Comparison of ENCODE assay signal across 14 cellular contexts in the genomic region with DNA sequence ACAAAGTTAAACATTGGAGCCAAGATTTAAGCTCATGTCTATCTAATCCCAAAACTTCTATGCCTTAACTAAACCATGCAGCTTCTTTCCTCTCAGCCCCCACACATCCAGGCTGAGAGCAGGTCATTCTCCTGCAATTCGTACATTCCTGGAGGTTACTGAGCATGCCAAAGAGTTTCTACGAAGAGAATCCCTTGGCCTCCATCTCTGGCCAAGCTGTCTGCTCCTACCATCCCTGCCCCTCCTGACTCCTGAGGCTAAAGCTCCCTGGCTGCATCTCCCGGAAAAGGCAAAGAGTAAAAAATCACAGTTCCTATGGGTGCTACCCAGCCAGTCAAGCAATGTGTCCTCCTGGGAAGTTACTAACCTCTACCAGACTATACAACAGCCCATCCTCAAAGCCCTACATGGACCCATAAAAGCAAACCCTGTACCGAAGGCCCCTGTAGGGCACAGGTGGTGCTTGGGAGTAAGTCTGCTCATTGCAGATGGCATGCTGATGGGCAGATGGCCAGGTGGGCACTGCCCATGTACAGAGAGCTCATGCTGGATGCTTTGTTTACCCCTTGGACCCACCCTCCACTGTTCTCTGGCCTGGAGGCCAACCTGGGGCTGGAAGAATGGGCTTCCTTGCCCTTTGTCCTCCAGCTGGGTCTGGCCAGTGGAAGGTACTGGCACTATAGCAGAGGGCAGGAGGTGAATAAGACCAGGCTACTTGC.
DNase-seq lines count a peak whose midpoint lies in the region; ATAC-seq and TF ChIP-seq lines count a peak whose summit lies in the region.
"Had no signal": no experiment of that assay in that cellular context is flagged by ENCODE, and none has a peak within 500 bp of the region (broad histone marks: within the 10 kb centered on the region; RNA-seq: fewer than 3 reads in every experiment).

No MANE protein-coding gene starts in this region.

- no peaks in the 10 kb centered on the region for H3K9me3 ChIP-seq in SJCRH30 (replicated peaks)
- no peaks in the 10 kb centered on the region for H3K9me3 ChIP-seq in hepatocyte (ENCODE audit: low read depth)
- H3K9me3 ChIP-seq in skeletal muscle tissue (ENCODE audit: control insufficient read depth in 3 of 3, low read length in 3 of 3) = no peaks in the 10 kb centered on the region

- H3K27ac ChIP-seq in SJCRH30 (peak overlapping the region; percentile 16; the same call in 1 of the 2 replicates), hepatocyte (peak overlapping the region; percentile 6), skeletal muscle tissue (ENCODE audit: low read depth, low read length) (peak overlapping the region; percentile 62)
- H3K27ac ChIP-seq: cardiac muscle cell, epithelial cell of prostate had no signal

- no peaks in the 10 kb centered on the region for H3K36me3 ChIP-seq in SJCRH30
- no peaks in the 10 kb centered on the region for H3K36me3 ChIP-seq in hepatocyte (replicated peaks; ENCODE audit: insufficient read depth, low read depth)
- no peaks in the 10 kb centered on the region for H3K36me3 ChIP-seq in skeletal muscle tissue (ENCODE audit: control insufficient read depth in 3 of 3, insufficient read depth in 3 of 3, low read length in 3 of 3)
- H3K36me3 ChIP-seq: cardiac muscle cell had no signal

- no peak for TF ChIP-seq CTCF in hepatocyte (IDR thresholded peaks at IDR 0.05; ENCODE audit: poor library complexity)

- peaks cover 27% of the 10 kb centered on the region for H3K4me1 ChIP-seq in SJCRH30
- H3K4me1 ChIP-seq in hepatocyte (ENCODE audit: insufficient read depth) = peaks cover 10% of the 10 kb centered on the region
- H3K4me1 ChIP-seq in skeletal muscle tissue (ENCODE audit: control insufficient read depth in 3 of 3, insufficient read depth in 3 of 3, low read length in 3 of 3) = peaks cover 21 to 24% (median 22%) of the 10 kb centered on the region in 3 donors

- H3K4me2 ChIP-seq in hepatocyte = no peak overlapping the region

- no peak overlapping the region for H2AFZ ChIP-seq in hepatocyte

- ATAC-seq in HG03432 (IDR thresholded peaks at IDR 0.05; ENCODE audit: unreplicated experiment) = no peak

- H3K4me3 ChIP-seq in SJCRH30 (no peak overlapping the region), hepatocyte (no peak overlapping the region), skeletal muscle tissue (ENCODE audit: low read length in 3 of 3) (no peak overlapping the region)
- H3K4me3 ChIP-seq: cardiac muscle cell had no signal

- H3K27me3 ChIP-seq in SJCRH30 (0 out of 2 replicates have a peak, but pooled peaks cover 3% of the 10 kb centered on the region), hepatocyte (no peaks in the 10 kb centered on the region), skeletal muscle tissue (ENCODE audit: control insufficient read depth in 3 of 3, insufficient read depth in 3 of 3, low read length in 3 of 3) (no peaks in the 10 kb centered on the region)
- H3K27me3 ChIP-seq: cardiac muscle cell had no signal

- H3K9me2 ChIP-seq in hepatocyte (replicated peaks; ENCODE audit: insufficient read depth) = no peaks in the 10 kb centered on the region

- WGBS in hepatocyte (ENCODE audit: low lambda C conversion rate, missing lambda C conversion rate) = 86% methylated on average over 4 of the region's 4 CpGs

- H3K9ac ChIP-seq in skeletal muscle tissue (ENCODE audit: low read depth in 1 of 3, low read length in 3 of 3) = no peak overlapping the region

- no peaks in the 10 kb centered on the region for H3K79me2 ChIP-seq in hepatocyte

- H4K20me1 ChIP-seq in hepatocyte (ENCODE audit: insufficient read depth, poor library complexity, severe bottlenecking) = no peaks in the 10 kb centered on the region

- DNase-seq in HK-2 (ENCODE audit: unreplicated experiment) = peak; percentile 54
- no peak for DNase-seq in SJCRH30
- DNase-seq in hepatocyte (ENCODE audit: low spot score) = no peak
- DNase-seq in NCI-H526 (lab: John Stamatoyannopoulos, UW) = no peak
- DNase-seq in COLO668 (lab: John Stamatoyannopoulos, UW; ENCODE audit: unreplicated experiment) = no peak
- DNase-seq: activated CD4-positive, alpha-beta T cell treated with anti-CD3 and anti-CD28 coated beads, Interleukin-2, amount 10 ng/mL, durations not matched to agents 7 days and 5 days; CD8-positive, alpha-beta memory T cell; Kasumi-1; midbrain; NCI-H2171 treated with DMSO at 0.1 percent for 48 hours had no signal

Comparison
In these comparisons a context has a peak if more than half of its experiments do, and no peak if none do; other contexts are left out.
1. H3K27ac ChIP-seq: peak in every context shown above with its lines; median percentile 62 in skeletal muscle tissue; 16 in SJCRH30; 6 in hepatocyte.